Comparison of ENCODE assay signal across 26 cellular contexts in genomic region chr5:66560371-66560770, GRCh38.
"Had no signal": no experiment of that assay in that cellular context is flagged by ENCODE, and none has a peak within 500 bp of the region (broad histone marks: within the 10 kb centered on the region; RNA-seq: fewer than 3 reads in every experiment).

No MANE protein-coding gene starts in this region.

- H3K27ac Mint-ChIP-seq: activated CD4-positive, alpha-beta T cell treated with anti-CD3 and anti-CD28 coated beads, Interleukin-2, amount 10 ng/mL, durations not matched to agents 24 days and 14 days; activated CD8-positive, alpha-beta memory T cell treated with anti-CD3 and anti-CD28 coated beads, Interleukin-2, amount 10 ng/mL, durations not matched to agents 7 days and 5 days; activated naive CD4-positive, alpha-beta T cell treated with anti-CD3 and anti-CD28 coated beads, Interleukin-2, amount 50 U/mL, for 24 hours; activated T-cell treated with anti-CD3 and anti-CD28 coated beads, Interleukin-2, amount 50 U/mL, for 24 hours; activated T-helper 1 cell treated with anti-CD3 and anti-CD28 coated beads, Interleukin-12 subunit alpha, Interleukin-12 subunit beta, Interleukin-2, Interleukin-4 antibody, amounts not matched to agents 30 ng/mL and 10 ng/mL and 1 ng/mL, durations not matched to agents 14 hours and 24 hours and 36 hours had no signal

- H3K27ac ChIP-seq: breast epithelium, colonic mucosa, Peyer's patch, RWPE1, SJCRH30 had no signal

- H3K27me3 ChIP-seq: breast epithelium, colonic mucosa, Peyer's patch, SJCRH30 had no signal

- H3K27me3 Mint-ChIP-seq: activated naive CD4-positive, alpha-beta T cell treated with anti-CD3 and anti-CD28 coated beads, Interleukin-2, amount 50 U/mL, for 24 hours had no signal

- H3K9me3 ChIP-seq: breast epithelium, colonic mucosa, Peyer's patch, SJCRH30, SK-N-SH had no signal

- H3K4me1 Mint-ChIP-seq: activated naive CD4-positive, alpha-beta T cell treated with anti-CD3 and anti-CD28 coated beads, Interleukin-2, amount 50 U/mL, for 24 hours had no signal

- ATAC-seq: activated CD8-positive, alpha-beta memory T cell treated with anti-CD3 and anti-CD28 coated beads, Interleukin-2, amount 10 ng/mL, durations not matched to agents 7 days and 5 days had no signal

- H3K36me3 ChIP-seq: breast epithelium, colonic mucosa, Peyer's patch, SJCRH30 had no signal

- H3K4me3 ChIP-seq: breast epithelium, colonic mucosa, Peyer's patch, SJCRH30 had no signal

- H3K9ac ChIP-seq: SK-N-SH had no signal

- DNase-seq: activated CD4-positive, alpha-beta T cell treated with anti-CD3 and anti-CD28 coated beads, Interleukin-2, amount 10 ng/mL, durations not matched to agents 24 days and 14 days; activated CD4-positive, alpha-beta T cell treated with anti-CD3 and anti-CD28 coated beads, Interleukin-2, amount 50 U/mL, for 48 hours; activated CD4-positive, CD25-positive, alpha-beta regulatory T cell treated with anti-CD3 and anti-CD28 coated beads, Interleukin-2, amount 50 U/mL, for 72 hours; activated CD8-positive, alpha-beta memory T cell treated with anti-CD3 and anti-CD28 coated beads, Interleukin-2, amount 10 ng/mL, durations not matched to agents 7 days and 5 days; activated effector memory CD4-positive, alpha-beta T cell treated with Interleukin-2 at 50 U/mL for 16 hours; activated naive CD4-positive, alpha-beta T cell; activated T-cell treated with anti-CD3 and anti-CD28 coated beads, Interleukin-2, amount 50 U/mL, for 24 hours; aorta; caudate nucleus; colonic mucosa; KG1; NCI-H146; NCI-H2029; NCI-H226; NCI-H69; NK-92 treated with Interleukin-12 subunit alpha and Interleukin-12 subunit beta, amount 100 ng/mL, for 24 hours; OCI-M1; Peyer's patch; Right ventricle myocardium superior; SJCRH30; SK-N-SH; T-helper 1 cell had no signal

- H3K4me3 Mint-ChIP-seq: activated CD4-positive, alpha-beta T cell treated with anti-CD3 and anti-CD28 coated beads, Interleukin-2, amount 10 ng/mL, durations not matched to agents 24 days and 14 days; activated CD8-positive, alpha-beta memory T cell treated with anti-CD3 and anti-CD28 coated beads, Interleukin-2, amount 10 ng/mL, durations not matched to agents 7 days and 5 days; activated naive CD4-positive, alpha-beta T cell treated with anti-CD3 and anti-CD28 coated beads, Interleukin-2, amount 50 U/mL, for 24 hours; activated T-cell treated with anti-CD3 and anti-CD28 coated beads, Interleukin-2, amount 50 U/mL, for 24 hours; activated T-helper 1 cell treated with anti-CD3 and anti-CD28 coated beads, Interleukin-12 subunit alpha, Interleukin-12 subunit beta, Interleukin-2, Interleukin-4 antibody, amounts not matched to agents 30 ng/mL and 10 ng/mL and 1 ng/mL, durations not matched to agents 14 hours and 24 hours and 36 hours had no signal

- H3K4me2 ChIP-seq: SK-N-SH had no signal

- H3K4me1 ChIP-seq: breast epithelium, colonic mucosa, Peyer's patch had no signal

- H3K36me3 Mint-ChIP-seq: activated naive CD4-positive, alpha-beta T cell treated with anti-CD3 and anti-CD28 coated beads, Interleukin-2, amount 50 U/mL, for 24 hours had no signal
